In genomic region chr10:88114368-88114767, GRCh38 we compare ENCODE assay signal across 8 cellular contexts.
DNase-seq lines count a peak whose midpoint lies in the region; ATAC-seq, FAIRE-seq and TF ChIP-seq lines count a peak whose summit lies in the region.

No MANE protein-coding gene starts in this region.

- no peak for FAIRE-seq in pancreas (lab: Jason Lieb, UNC)

- H2AFZ ChIP-seq in fibroblast of lung (ENCODE audit: low read length): no peak overlapping the region

- 39 to 49% methylated on average over 7 of the region's 7 CpGs for WGBS in pancreas, 2 donors

- no peaks in the 10 kb centered on the region for H3K79me2 ChIP-seq in fibroblast of lung (ENCODE audit: control insufficient read depth, insufficient read depth, low read length)

- no peaks in the 10 kb centered on the region for H4K20me1 ChIP-seq in fibroblast of lung (ENCODE audit: control insufficient read depth, extremely low read depth, insufficient read depth, low read length)

- no peak overlapping the region for H3K4me2 ChIP-seq in fibroblast of lung (ENCODE audit: extremely low read depth, insufficient read depth, low read length)

- H3K4me3 ChIP-seq in fibroblast of lung (replicated peaks in 1 of 4; ENCODE audit: control extremely low read depth in 1 of 4, insufficient read depth in 1 of 4, low read depth in 3 of 4, low read length in 4 of 4) (no peak overlapping the region), pancreas (no peak overlapping the region)

- intact Hi-C loops in pancreas (cut with DNase I): loop anchor here in 1 of 3 donors (5.0 kb wide), 1 partner anchor 262 kb away; no protein-coding TSS in a partner anchor

- ATAC-seq in HG03095 (IDR thresholded peaks at IDR 0.05; ENCODE audit: unreplicated experiment) (peak; percentile 30), pancreas (peak; percentile 91 to 97 (median 94)), HG02623 (IDR thresholded peaks at IDR 0.05; ENCODE audit: unreplicated experiment) (no peak)

- H3K27me3 ChIP-seq in fibroblast of lung (ENCODE audit: control insufficient read depth, insufficient read depth, low read length): no peaks in the 10 kb centered on the region
- no peaks in the 10 kb centered on the region for H3K27me3 ChIP-seq in pancreas

- no peak overlapping the region for H3K9ac ChIP-seq in fibroblast of lung (ENCODE audit: insufficient read depth, low read length)

- H3K27ac ChIP-seq in fibroblast of lung (ENCODE audit: insufficient read depth, low read length) (no peak overlapping the region), pancreas (no peak overlapping the region)

- TF ChIP-seq CTCF in fibroblast of lung (conservative IDR thresholded peaks at IDR 0.05 in 1 of 2, IDR thresholded peaks at IDR 0.05 in 1 of 2; ENCODE audit: low read depth in 1 of 2, low read length in 2 of 2) (peak; percentile 31 to 50), pancreas (IDR thresholded peaks at IDR 0.05) (peak; percentile 26 to 59 (median 48))

- no peaks in the 10 kb centered on the region for H3K36me3 ChIP-seq in fibroblast of lung (ENCODE audit: control insufficient read depth, insufficient read depth, low read length)
- H3K36me3 ChIP-seq in pancreas: no peaks in the 10 kb centered on the region

- peaks cover 16% of the 10 kb centered on the region for H3K4me1 ChIP-seq in fibroblast of lung (ENCODE audit: control insufficient read depth, extremely low read depth, insufficient read depth, low read length)
- peaks cover 0 to 5% (median 0%) of the 10 kb centered on the region in 3 donors for H3K4me1 ChIP-seq in pancreas

- DNase-seq in NCI-H2171 treated with DMSO at 0.1 percent for 48 hours (lab: John Stamatoyannopoulos, UW) (peak; percentile 10), NCI-H2171 (lab: John Stamatoyannopoulos, UW) (no peak), fibroblast of lung (ENCODE audit: low read depth in 2 of 2) (peak; percentile 14 to 32), pancreas (peak in 4 of 6 donors; percentile 40 to 74 (median 50))
- no peak for DNase-seq in activated CD8-positive, alpha-beta memory T cell treated with anti-CD3 and anti-CD28 coated beads, Interleukin-2, amount 50 U/mL, for 48 hours

- H3K9me3 ChIP-seq in fibroblast of lung (ENCODE audit: control insufficient read depth, insufficient read depth, low read depth, low read length) (no peaks in the 10 kb centered on the region), pancreas (no peaks in the 10 kb centered on the region)

TF ChIP-seq in PFSK-1, 5 proteins besides CTCF, POLR2A, EP300 and RAD21:
- TF ChIP-seq TAF1 (IDR thresholded peaks at IDR 0.05; ENCODE audit: borderline replicate concordance, insufficient read depth, low read length) (no peak), FOXP2 (optimal IDR thresholded peaks at IDR 0.05; ENCODE audit: borderline replicate concordance, extremely low read depth, extremely low read length, insufficient read depth) (peak; percentile 19), REST (IDR thresholded peaks at IDR 0.05; ENCODE audit: insufficient read depth in 1 of 2, low read depth in 2 of 2, low read length in 2 of 2) (no peak)

Comparison
In these comparisons a context has a peak if more than half of its experiments do, and no peak if none do; other contexts are left out.
1. DNase-seq: peak in NCI-H2171 treated with DMSO at 0.1 percent for 48 hours (single experiment), fibroblast of lung (2 of 2) and pancreas (4 of 6); none in NCI-H2171 (single experiment) and activated CD8-positive, alpha-beta memory T cell treated with anti-CD3 and anti-CD28 coated beads, Interleukin-2, amount 50 U/mL, for 48 hours (single experiment).